ENCODE assay signal across 17 cellular contexts in the genomic region with DNA sequence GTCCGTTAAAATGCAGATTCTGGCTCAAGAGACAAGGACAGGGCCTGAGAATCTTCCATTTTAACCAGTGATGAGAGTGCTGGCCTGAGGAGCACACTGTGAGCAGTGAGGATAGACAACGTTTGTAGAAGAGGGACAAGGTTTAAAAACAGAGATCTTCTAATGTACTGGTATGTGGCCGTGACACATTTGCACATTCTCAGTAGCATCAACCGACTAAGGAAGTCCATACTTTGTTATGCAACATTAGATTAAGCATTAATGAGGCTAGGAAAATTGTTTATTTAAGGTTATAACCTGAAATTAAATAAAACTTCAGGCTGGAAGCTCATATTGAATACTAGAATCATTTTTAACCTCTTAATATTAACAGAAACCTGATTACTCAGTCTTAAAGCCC.
A peak's percentile ranks its signal among the peaks of the same experiment; 100 is the strongest.
DNase-seq lines count a peak whose midpoint lies in the region; ATAC-seq and TF ChIP-seq lines count a peak whose summit lies in the region.
"Had no signal": no experiment of that assay in that cellular context is flagged by ENCODE, and none has a peak within 500 bp of the region (broad histone marks: within the 10 kb centered on the region; RNA-seq: fewer than 3 reads in every experiment).

No MANE protein-coding gene starts in this region.

- no peaks in the 10 kb centered on the region for H3K9me3 Mint-ChIP-seq in activated CD4-positive, alpha-beta memory T cell treated with anti-CD3 and anti-CD28 coated beads for 36 hours
- H3K9me3 Mint-ChIP-seq in activated CD4-positive, alpha-beta memory T cell treated with anti-CD3 and anti-CD28 coated beads, Interleukin-2, amount 10 ng/mL, durations not matched to agents 7 days and 5 days = no peaks in the 10 kb centered on the region
- H3K9me3 Mint-ChIP-seq: stimulated activated naive CD8-positive, alpha-beta T cell treated with anti-CD3 and anti-CD28 coated beads, Interleukin-15, Interleukin-2, amounts not matched to agents 100 ng/mL and 50 ng/mL, for 24 hours had no signal

- POLR2A ChIA-PET in activated CD4-positive, alpha-beta memory T cell treated with anti-CD3 and anti-CD28 coated beads for 36 hours (lab: Charles Lee) = no interaction called here
- POLR2A ChIA-PET in activated CD4-positive, alpha-beta memory T cell treated with anti-CD3 and anti-CD28 coated beads, Interleukin-2, amount 10 ng/mL, durations not matched to agents 7 days and 5 days (lab: Charles Lee) = no interaction called here

- ATAC-seq in lower lobe of right lung (peak in 1 of 2 donors; percentile 34), HG02973 (IDR thresholded peaks at IDR 0.05; ENCODE audit: unreplicated experiment) (no peak)
- ATAC-seq: activated CD8-positive, alpha-beta memory T cell treated with anti-CD3 and anti-CD28 coated beads, Interleukin-2, amount 10 ng/mL, durations not matched to agents 7 days and 5 days; SK-N-SH treated with all-trans-retinoic acid at 6 μM for 48 hours had no signal

- no peaks in the 10 kb centered on the region for H3K27me3 ChIP-seq in ascending aorta
- H3K27me3 ChIP-seq in lower lobe of right lung (ENCODE audit: low read depth) = no peaks in the 10 kb centered on the region
- H3K27me3 ChIP-seq in tibial artery = no peaks in the 10 kb centered on the region
- H3K27me3 ChIP-seq: brain microvascular endothelial cell had no signal

- DNase-seq in activated CD4-positive, alpha-beta memory T cell treated with anti-CD3 and anti-CD28 coated beads for 36 hours = no peak
- no peak for DNase-seq in activated CD4-positive, alpha-beta memory T cell treated with anti-CD3 and anti-CD28 coated beads, Interleukin-2, amount 10 ng/mL, durations not matched to agents 7 days and 5 days
- no peak for DNase-seq in ascending aorta (ENCODE audit: low spot score in 2 of 2)
- DNase-seq in lower lobe of right lung = no peak
- no peak for DNase-seq in tibial artery
- no peak for DNase-seq in SKM-1 (lab: John Stamatoyannopoulos, UW; ENCODE audit: unreplicated experiment)
- no peak for DNase-seq in hepatic stellate cell (ENCODE audit: low spot score)
- DNase-seq: activated CD8-positive, alpha-beta memory T cell treated with anti-CD3 and anti-CD28 coated beads, Interleukin-2, amount 10 ng/mL, durations not matched to agents 7 days and 5 days; activated naive CD4-positive, alpha-beta T cell; brain microvascular endothelial cell; NCI-H510A; occipital lobe; WERI-Rb-1 had no signal

- H3K27me3 Mint-ChIP-seq in activated CD4-positive, alpha-beta memory T cell treated with anti-CD3 and anti-CD28 coated beads for 36 hours = no peaks in the 10 kb centered on the region
- H3K27me3 Mint-ChIP-seq in activated CD4-positive, alpha-beta memory T cell treated with anti-CD3 and anti-CD28 coated beads, Interleukin-2, amount 10 ng/mL, durations not matched to agents 7 days and 5 days = no peaks in the 10 kb centered on the region
- H3K27me3 Mint-ChIP-seq: activated CD8-positive, alpha-beta memory T cell treated with anti-CD3 and anti-CD28 coated beads, Interleukin-2, amount 10 ng/mL, durations not matched to agents 7 days and 5 days; stimulated activated naive CD8-positive, alpha-beta T cell treated with anti-CD3 and anti-CD28 coated beads, Interleukin-15, Interleukin-2, amounts not matched to agents 100 ng/mL and 50 ng/mL, for 24 hours had no signal

- H3K36me3 ChIP-seq in ascending aorta (peaks cover 18 to 31% of the 10 kb centered on the region in 2 donors), lower lobe of right lung (peaks cover 38% of the 10 kb centered on the region), tibial artery (peaks cover 0 to 25% (median 24%) of the 10 kb centered on the region in 3 donors)

- H3K4me1 ChIP-seq in ascending aorta (peaks cover 14 to 70% of the 10 kb centered on the region in 2 donors), lower lobe of right lung (peaks cover 90% of the 10 kb centered on the region), tibial artery (peaks cover 0 to 90% (median 72%) of the 10 kb centered on the region in 4 donors)

- H3K4me1 Mint-ChIP-seq in activated CD4-positive, alpha-beta memory T cell treated with anti-CD3 and anti-CD28 coated beads for 36 hours (ENCODE audit: low read depth) = peaks cover 30% of the 10 kb centered on the region
- peaks cover 31% of the 10 kb centered on the region for H3K4me1 Mint-ChIP-seq in activated CD4-positive, alpha-beta memory T cell treated with anti-CD3 and anti-CD28 coated beads, Interleukin-2, amount 10 ng/mL, durations not matched to agents 7 days and 5 days

- CTCF ChIA-PET in activated CD4-positive, alpha-beta memory T cell treated with anti-CD3 and anti-CD28 coated beads for 36 hours (lab: Charles Lee) = no interaction called here
- CTCF ChIA-PET in activated CD4-positive, alpha-beta memory T cell treated with anti-CD3 and anti-CD28 coated beads, Interleukin-2, amount 10 ng/mL, durations not matched to agents 7 days and 5 days (lab: Charles Lee) = interaction anchor here (1.2 kb wide), 1 partner anchor 9 kb away, joined by 4 read pairs; no protein-coding TSS in a partner anchor

- H3K4me3 ChIP-seq in ascending aorta (no peak overlapping the region), lower lobe of right lung (no peak overlapping the region), tibial artery (no peak overlapping the region)

- peaks cover 34% of the 10 kb centered on the region for H3K36me3 Mint-ChIP-seq in activated CD4-positive, alpha-beta memory T cell treated with anti-CD3 and anti-CD28 coated beads for 36 hours
- peaks cover 32% of the 10 kb centered on the region for H3K36me3 Mint-ChIP-seq in activated CD4-positive, alpha-beta memory T cell treated with anti-CD3 and anti-CD28 coated beads, Interleukin-2, amount 10 ng/mL, durations not matched to agents 7 days and 5 days (ENCODE audit: low read depth)

- TF ChIP-seq CTCF in ascending aorta (IDR thresholded peaks at IDR 0.05) (no peak), lower lobe of right lung (IDR thresholded peaks at IDR 0.05) (no peak), tibial artery (IDR thresholded peaks at IDR 0.05) (no peak)

- peak overlapping the region; percentile 15 for H3K27ac Mint-ChIP-seq in activated CD4-positive, alpha-beta memory T cell treated with anti-CD3 and anti-CD28 coated beads for 36 hours
- no peak overlapping the region for H3K27ac Mint-ChIP-seq in activated CD4-positive, alpha-beta memory T cell treated with anti-CD3 and anti-CD28 coated beads, Interleukin-2, amount 10 ng/mL, durations not matched to agents 7 days and 5 days
- H3K27ac Mint-ChIP-seq: activated CD8-positive, alpha-beta memory T cell treated with anti-CD3 and anti-CD28 coated beads, Interleukin-2, amount 10 ng/mL, durations not matched to agents 7 days and 5 days; stimulated activated naive CD8-positive, alpha-beta T cell treated with anti-CD3 and anti-CD28 coated beads, Interleukin-15, Interleukin-2, amounts not matched to agents 100 ng/mL and 50 ng/mL, for 24 hours had no signal

- H3K4me3 Mint-ChIP-seq in activated CD4-positive, alpha-beta memory T cell treated with anti-CD3 and anti-CD28 coated beads for 36 hours = no peak overlapping the region
- H3K4me3 Mint-ChIP-seq in activated CD4-positive, alpha-beta memory T cell treated with anti-CD3 and anti-CD28 coated beads, Interleukin-2, amount 10 ng/mL, durations not matched to agents 7 days and 5 days = no peak overlapping the region
- H3K4me3 Mint-ChIP-seq: activated CD8-positive, alpha-beta memory T cell treated with anti-CD3 and anti-CD28 coated beads, Interleukin-2, amount 10 ng/mL, durations not matched to agents 7 days and 5 days; stimulated activated naive CD8-positive, alpha-beta T cell treated with anti-CD3 and anti-CD28 coated beads, Interleukin-15, Interleukin-2, amounts not matched to agents 100 ng/mL and 50 ng/mL, for 24 hours had no signal

- intact Hi-C loops in activated CD4-positive, alpha-beta memory T cell treated with anti-CD3 and anti-CD28 coated beads for 36 hours (cut with micrococcal nuclease) = no loop called here
- intact Hi-C loops in ascending aorta (cut with DNase I) (no loop called here), lower lobe of right lung (cut with DNase I) (no loop called here), tibial artery (cut with DNase I; ENCODE audit: low total_unique reads) (no loop called here)

- H3K9me3 ChIP-seq in ascending aorta = no peaks in the 10 kb centered on the region
- no peaks in the 10 kb centered on the region for H3K9me3 ChIP-seq in lower lobe of right lung
- no peaks in the 10 kb centered on the region for H3K9me3 ChIP-seq in tibial artery

- peak overlapping the region; percentile 21 to 99 for H3K27ac ChIP-seq in ascending aorta
- H3K27ac ChIP-seq in lower lobe of right lung = peak overlapping the region; percentile 33
- H3K27ac ChIP-seq in tibial artery = peak overlapping the region; percentile 95 to 99
- H3K27ac ChIP-seq: brain microvascular endothelial cell, HL-60, WERI-Rb-1 had no signal

Comparison
In these comparisons a context has a peak if more than half of its experiments do, and no peak if none do; other contexts are left out.
1. H3K27ac ChIP-seq: peak in every context shown above with its lines; median percentile 97 in tibial artery; 60 in ascending aorta; 33 in lower lobe of right lung.